ENCODE assay signal across 9 cellular contexts in the genomic region with DNA sequence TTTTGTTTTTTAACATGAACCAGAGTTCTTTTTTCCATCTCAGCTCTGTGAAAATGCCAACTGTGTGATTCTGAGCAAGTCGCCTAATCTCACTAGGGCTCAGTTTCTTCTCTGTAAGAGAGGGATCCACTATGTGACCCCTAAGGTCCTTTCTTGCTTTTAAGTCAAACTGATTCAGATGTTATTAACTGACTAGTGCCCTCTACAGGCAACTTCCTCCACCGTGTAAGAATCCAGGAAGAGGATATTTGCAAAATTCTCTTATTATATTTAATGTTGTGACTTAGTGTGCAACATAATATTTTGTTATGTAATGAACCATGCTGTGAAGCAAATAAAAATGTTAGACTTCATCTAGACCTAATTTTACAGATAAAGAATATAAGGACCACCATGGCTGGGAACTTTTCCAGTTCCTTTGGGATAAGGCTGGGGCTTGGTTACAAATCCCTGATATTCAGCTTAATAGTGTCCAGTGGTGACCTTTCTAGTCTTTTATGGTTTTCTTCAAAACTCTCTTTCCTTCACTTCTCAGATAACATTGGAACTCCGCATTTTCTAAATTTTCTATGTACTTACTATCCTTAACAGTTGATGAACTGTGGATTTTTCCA.
A peak's percentile ranks its signal among the peaks of the same experiment; 100 is the strongest.
DNase-seq lines count a peak whose midpoint lies in the region; ATAC-seq lines count a peak whose summit lies in the region.
"Had no signal": no experiment of that assay in that cellular context is flagged by ENCODE, and none has a peak within 500 bp of the region (broad histone marks: within the 10 kb centered on the region; RNA-seq: fewer than 3 reads in every experiment).

No MANE protein-coding gene starts in this region.

- intact Hi-C loops in left ventricle myocardium superior (cut with micrococcal nuclease): loop anchor here (5.0 kb wide), 1 partner anchor 173 kb away; no protein-coding TSS in a partner anchor

- H3K4me3 Mint-ChIP-seq in activated naive CD8-positive, alpha-beta T cell treated with anti-CD3 and anti-CD28 coated beads for 36 hours: no peak overlapping the region
- H3K4me3 Mint-ChIP-seq: activated naive CD4-positive, alpha-beta T cell treated with anti-CD3 and anti-CD28 coated beads, Interleukin-2, amount 50 U/mL, for 24 hours had no signal

- no peak overlapping the region for H3K27ac Mint-ChIP-seq in activated naive CD8-positive, alpha-beta T cell treated with anti-CD3 and anti-CD28 coated beads for 36 hours
- H3K27ac Mint-ChIP-seq: activated naive CD4-positive, alpha-beta T cell treated with anti-CD3 and anti-CD28 coated beads, Interleukin-2, amount 50 U/mL, for 24 hours had no signal

- H3K4me1 Mint-ChIP-seq in activated naive CD8-positive, alpha-beta T cell treated with anti-CD3 and anti-CD28 coated beads for 36 hours: peaks cover 18% of the 10 kb centered on the region

- no peaks in the 10 kb centered on the region for H3K36me3 Mint-ChIP-seq in activated naive CD8-positive, alpha-beta T cell treated with anti-CD3 and anti-CD28 coated beads for 36 hours
- H3K36me3 Mint-ChIP-seq: activated naive CD4-positive, alpha-beta T cell treated with anti-CD3 and anti-CD28 coated beads, Interleukin-2, amount 50 U/mL, for 24 hours had no signal

- H3K27me3 Mint-ChIP-seq in activated naive CD8-positive, alpha-beta T cell treated with anti-CD3 and anti-CD28 coated beads for 36 hours: no peaks in the 10 kb centered on the region
- H3K27me3 Mint-ChIP-seq: activated naive CD4-positive, alpha-beta T cell treated with anti-CD3 and anti-CD28 coated beads, Interleukin-2, amount 50 U/mL, for 24 hours had no signal

- peak; percentile 66 for ATAC-seq in GM21723 (IDR thresholded peaks at IDR 0.05; ENCODE audit: unreplicated experiment)
- ATAC-seq in left ventricle myocardium superior: peak; percentile 53

- H3K9me3 Mint-ChIP-seq in activated naive CD8-positive, alpha-beta T cell treated with anti-CD3 and anti-CD28 coated beads for 36 hours: no peaks in the 10 kb centered on the region
- H3K9me3 Mint-ChIP-seq: activated naive CD4-positive, alpha-beta T cell treated with anti-CD3 and anti-CD28 coated beads, Interleukin-2, amount 50 U/mL, for 24 hours had no signal

- DNase-seq in EL (peak; percentile 65), NCI-H774 (lab: John Stamatoyannopoulos, UW) (peak; percentile 1), left ventricle myocardium superior (no peak), smooth muscle cell of the brain vasculature (ENCODE audit: low read depth, low spot score) (peak; percentile 40), HuH-7.5 (ENCODE audit: low spot score) (no peak), NCI-H128 (lab: John Stamatoyannopoulos, UW; ENCODE audit: unreplicated experiment) (no peak)
- DNase-seq in activated naive CD8-positive, alpha-beta T cell treated with anti-CD3 and anti-CD28 coated beads for 36 hours: peak; percentile 14

Comparison
In these comparisons a context has a peak if more than half of its experiments do, and no peak if none do; other contexts are left out.
1. DNase-seq: peak in EL (single experiment), NCI-H774 (single experiment), activated naive CD8-positive, alpha-beta T cell treated with anti-CD3 and anti-CD28 coated beads for 36 hours (single experiment) and smooth muscle cell of the brain vasculature (single experiment); none in left ventricle myocardium superior (single experiment), HuH-7.5 (single experiment) and NCI-H128 (single experiment).